Comparison of ENCODE assay signal across 8 cellular contexts in genomic region chr16:1979271-1980025, GRCh38. TPM values are rescaled to one million over a fixed set of nuclear protein-coding genes. Genes with fewer than 3 reads are reported as not detected.
A peak's percentile ranks its signal among the peaks of the same experiment; 100 is the strongest.
DNase-seq lines count a peak whose midpoint lies in the region; ATAC-seq and TF ChIP-seq lines count a peak whose summit lies in the region.
"Had no signal": no experiment of that assay in that cellular context is flagged by ENCODE, and none has a peak within 500 bp of the region (broad histone marks: within the 10 kb centered on the region; RNA-seq: fewer than 3 reads in every experiment).

No MANE protein-coding gene starts in this region.

- intact Hi-C loops in PC-3 (cut with micrococcal nuclease) (no loop called here), left colon (cut with DNase I, micrococcal nuclease) (no loop called here)

- POLR2A ChIA-PET in PC-3 (lab: Charles Lee; ENCODE audit: unreplicated experiment) = no interaction called here

- H3K9me3 ChIP-seq in PC-3 (ENCODE audit: low read length) = no peaks in the 10 kb centered on the region
- H3K9me3 ChIP-seq in HAP-1 = no peaks in the 10 kb centered on the region
- H3K9me3 ChIP-seq: ovary had no signal

- in situ Hi-C loops in HAP-1 (cut with MboI; ENCODE audit: low sequenced_read_pairs) = loop anchor here (25.0 kb wide), 1 partner anchor 533 kb away; the partner anchor contains the start of genes AMDHD2 and ATP6V0C

- H3K79me2 ChIP-seq in PC-3 (ENCODE audit: low read length) = peaks cover 2% of the 10 kb centered on the region; the same call in 1 of the 2 replicates

- H3K4me1 ChIP-seq in PC-3 (ENCODE audit: insufficient read depth, low read length) (peaks cover 33% of the 10 kb centered on the region), HAP-1 (no peaks in the 10 kb centered on the region; the same call in 1 of the 2 replicates)

- H3K27ac ChIP-seq in PC-3 (ENCODE audit: low read length) = no peak overlapping the region
- H3K27ac ChIP-seq: ovary had no signal

- H4K20me1 ChIP-seq in PC-3 (ENCODE audit: low read length) = no peaks in the 10 kb centered on the region

- H3K9me2 ChIP-seq in PC-3 (replicated peaks; ENCODE audit: low read length) = no peaks in the 10 kb centered on the region

- no peak overlapping the region for H2AFZ ChIP-seq in PC-3 (ENCODE audit: low read length)

- H3K9ac ChIP-seq in PC-3 (ENCODE audit: low read length) = no peak overlapping the region

- ATAC-seq in PC-3 (peak; percentile 33), left colon (peak; percentile 57), HG03095 (IDR thresholded peaks at IDR 0.05; ENCODE audit: unreplicated experiment) (no peak)

- no peaks in the 10 kb centered on the region for H3K27me3 ChIP-seq in PC-3 (ENCODE audit: low read length)
- peaks cover 12% of the 10 kb centered on the region for H3K27me3 ChIP-seq in HAP-1 (ENCODE audit: low read depth)

- H3F3A ChIP-seq in PC-3 (ENCODE audit: low read length, unreplicated experiment) = peaks cover 3% of the 10 kb centered on the region

- CTCF ChIA-PET in PC-3 (lab: Charles Lee) = no interaction called here

- peak overlapping the region; percentile 88 for H3K4me2 ChIP-seq in PC-3 (ENCODE audit: low read length)

- TF ChIP-seq CTCF in PC-3 (conservative IDR thresholded peaks at IDR 0.05; ENCODE audit: low read depth, low read length) = no peak

- H3K36me3 ChIP-seq in PC-3 (ENCODE audit: low read depth, low read length) = no peaks in the 10 kb centered on the region
- H3K36me3 ChIP-seq in HAP-1 (replicated peaks) = peaks cover 42% of the 10 kb centered on the region
- H3K36me3 ChIP-seq: ovary had no signal

- H3K4me3 ChIP-seq in PC-3 (ENCODE audit: low read length) (peak overlapping the region; percentile 64), HAP-1 (no peak overlapping the region)
- H3K4me3 ChIP-seq: ovary had no signal

- BruUV-seq in PC-3 (replicated peaks; lab: Mats Ljungman, UMichigan) = TSS peak; percentile 13

- DNase-seq in DMS53 treated with DMSO at 0.1 percent for 48 hours (lab: John Stamatoyannopoulos, UW; ENCODE audit: unreplicated experiment) (peak; percentile 66), PC-3 (peak; percentile 85), left colon (peak; percentile 90 to 92), SHP77 (lab: John Stamatoyannopoulos, UW) (no peak), HAP-1 (ENCODE audit: low spot score in 2 of 2) (no peak)
- DNase-seq: ovary had no signal

RNA-seq across cellular contexts. Expression of gene NOXO1, which starts 1.8 kb away (rescaled TPM):
- total RNA-seq in PC-3 (2014; rRNA removed) = 2.4 and 3.4 TPM in 2 replicates
- 10 to 100 TPM; 34.6 to 49.0 TPM for total RNA-seq in left colon
- total RNA-seq: H4 had no signal

RNA-seq across cellular contexts. Expression of gene GFER, which starts 4.5 kb away (rescaled TPM):
- 66.8 and 77.2 TPM in 2 replicates for total RNA-seq in PC-3 (2014; rRNA removed)
- 10 to 100 TPM; 73.7 to 82.3 TPM for total RNA-seq in left colon

RNA-seq across cellular contexts. Expression of gene TBL3, which starts 7.6 kb away (rescaled TPM):
- total RNA-seq in PC-3 (2014; rRNA removed) = 71.5 and 111 TPM in 2 replicates
- 10 to 100 TPM; 22.0 to 23.6 TPM for total RNA-seq in left colon

RNA-seq across cellular contexts. Expression of gene SYNGR3, which starts 10.3 kb away (rescaled TPM):
- 1.5 and 2.8 TPM in 2 replicates for total RNA-seq in PC-3 (2014; rRNA removed)
- 1 to 10 TPM; 1.6 to 3.0 TPM for total RNA-seq in left colon

RNA-seq across cellular contexts. Expression of gene RNF151, which starts 12.8 kb away (rescaled TPM):
- total RNA-seq in PC-3 (2014; rRNA removed) = not detected in 2 replicates
- not detected for total RNA-seq in left colon
- total RNA-seq: H4 had no signal

Comparison
In these comparisons a context has a peak if more than half of its experiments do, and no peak if none do; other contexts are left out.
1. DNase-seq: peak in DMS53 treated with DMSO at 0.1 percent for 48 hours (single experiment), PC-3 (single experiment) and left colon (2 of 2); none in SHP77 (0 of 2) and HAP-1 (0 of 2).